ENCODE assay signal across 1 cellular context in genomic region chr3:23653647-23654525, GRCh38.
TF ChIP-seq lines count a peak whose summit lies in the region.

No MANE protein-coding gene starts in this region.

TF ChIP-seq in GM12878, 131 proteins besides CTCF, POLR2A, EP300 and RAD21 (continued from another document):
- TF ChIP-seq USF2 (IDR thresholded peaks at IDR 0.05; ENCODE audit: borderline replicate concordance, low read depth, low read length) (no peak), CBFB (IDR thresholded peaks at IDR 0.05; ENCODE audit: low read depth) (no peak), ZNF207 (IDR thresholded peaks at IDR 0.05; ENCODE audit: borderline replicate concordance) (0 out of 2 replicates have a peak, but pooled peaks have one; percentile 33), MTA2 (IDR thresholded peaks at IDR 0.05; ENCODE audit: low read depth) (peak; percentile 56), SPI1 (IDR thresholded peaks at IDR 0.05; ENCODE audit: borderline replicate concordance, insufficient read depth, low read depth, low read length) (no peak), PML (IDR thresholded peaks at IDR 0.05; ENCODE audit: low read length) (peak; percentile 51), CEBPZ (IDR thresholded peaks at IDR 0.05; ENCODE audit: low read depth, low read length) (no peak), ZNF217 (IDR thresholded peaks at IDR 0.05) (peak; percentile 63), ZBTB4 (CRISPR knock-in tag; IDR thresholded peaks at IDR 0.05) (0 out of 2 replicates have a peak, but pooled peaks have one; percentile 18), SRF (IDR thresholded peaks at IDR 0.05; ENCODE audit: low read depth in 2 of 2, low read length in 2 of 2) (no peak), SUZ12 (IDR thresholded peaks at IDR 0.05; ENCODE audit: unreplicated experiment) (no peak), YY1 (IDR thresholded peaks at IDR 0.05; ENCODE audit: low read depth, low read length) (peak; percentile 32; the same call in 1 of the 2 replicates), POLR2AphosphoS5 (IDR thresholded peaks at IDR 0.05; ENCODE audit: low read length) (0 out of 2 replicates have a peak, but pooled peaks have one; percentile 29), ZBTB40 (IDR thresholded peaks at IDR 0.05; ENCODE audit: borderline replicate concordance) (peak; percentile 40; the same call in 1 of the 2 replicates), NBN (IDR thresholded peaks at IDR 0.05) (0 out of 2 replicates have a peak, but pooled peaks have one; percentile 58), CHD2 (IDR thresholded peaks at IDR 0.05; ENCODE audit: borderline replicate concordance, low read depth, low read length) (0 out of 2 replicates have a peak, but pooled peaks have one; percentile 34), NKRF (conservative IDR thresholded peaks at IDR 0.05) (0 out of 2 replicates have a peak, but pooled peaks have one; percentile 47), HDAC2 (IDR thresholded peaks at IDR 0.05) (no peak), EED (IDR thresholded peaks at IDR 0.05; ENCODE audit: low read depth) (peak; percentile 83), STAT3 (IDR thresholded peaks at IDR 0.05; ENCODE audit: low read depth, low read length) (peak; percentile 85; the same call in 1 of the 2 replicates), RCOR1 (conservative IDR thresholded peaks at IDR 0.05; ENCODE audit: low read depth, low read length) (peak; percentile 86; the same call in 1 of the 2 replicates), CREM (IDR thresholded peaks at IDR 0.05; ENCODE audit: low read depth) (peak; percentile 60; the same call in 1 of the 2 replicates), CBX5 (IDR thresholded peaks at IDR 0.05; ENCODE audit: low read depth) (peak; percentile 89), KDM1A (IDR thresholded peaks at IDR 0.05; ENCODE audit: borderline replicate concordance) (no peak), ATF7 (IDR thresholded peaks at IDR 0.05; ENCODE audit: low read depth) (peak; percentile 59; the same call in 1 of the 2 replicates), RAD51 (IDR thresholded peaks at IDR 0.05) (no peak), BRCA1 (IDR thresholded peaks at IDR 0.05; ENCODE audit: low read depth, low read length) (no peak), HDAC6 (IDR thresholded peaks at IDR 0.05; ENCODE audit: unreplicated experiment) (no peak), RUNX3 (IDR thresholded peaks at IDR 0.05; ENCODE audit: low read length) (peak; percentile 75), TARDBP (IDR thresholded peaks at IDR 0.05; ENCODE audit: borderline replicate concordance) (no peak; the same call in 1 of the 2 replicates), NFIC (IDR thresholded peaks at IDR 0.05; ENCODE audit: low read depth, low read length) (peak; percentile 93), PBX3 (IDR thresholded peaks at IDR 0.05; ENCODE audit: insufficient replicate concordance, low read depth, low read length) (no peak), ATF2 (IDR thresholded peaks at IDR 0.05; ENCODE audit: low read length) (peak; percentile 90), ZBED1 (IDR thresholded peaks at IDR 0.05; ENCODE audit: borderline replicate concordance) (peak; percentile 65; the same call in 1 of the 2 replicates), IKZF1 (conservative IDR thresholded peaks at IDR 0.05) (peak; percentile 77), RBBP5 (conservative IDR thresholded peaks at IDR 0.05) (peak; percentile 13; the same call in 1 of the 2 replicates)
TF ChIP-seq in GM12878: peak in this region for 52.
